In genomic region chr15:51620647-51621046, GRCh38 we compare ENCODE assay signal across 8 cellular contexts. TPM values are rescaled to one million over a fixed set of nuclear protein-coding genes. Genes with fewer than 3 reads are reported as not detected.
DNase-seq lines count a peak whose midpoint lies in the region; TF ChIP-seq lines count a peak whose summit lies in the region.

No MANE protein-coding gene starts in this region.

- peaks cover 0 to 3% (median 0%) of the 10 kb centered on the region in 5 experiments for H3K9me3 Mint-ChIP-seq in brain

- H3K4me1 Mint-ChIP-seq in brain = peaks cover 48% of the 10 kb centered on the region

- peak overlapping the region; percentile 65 to 96 (median 95) for H3K27ac Mint-ChIP-seq in brain

- H3K4me3 Mint-ChIP-seq in brain = peak overlapping the region; percentile 93 to 97 (median 96)

- H3K27me3 Mint-ChIP-seq in brain = peaks cover 15% of the 10 kb centered on the region

- DNase-seq in NCI-H1105 treated with DMSO at 0.1 percent for 48 hours (lab: John Stamatoyannopoulos, UW) (peak; percentile 8), NCI-H1105 (lab: John Stamatoyannopoulos, UW) (no peak), Kasumi-1 (lab: John Stamatoyannopoulos, UW) (peak; percentile 27 to 45), putamen (ENCODE audit: low spot score) (peak; percentile 22), OCI-M2 (lab: John Stamatoyannopoulos, UW; ENCODE audit: unreplicated experiment) (no peak)
- no peak for DNase-seq in activated CD8-positive, alpha-beta memory T cell treated with anti-CD3 and anti-CD28 coated beads for 24 hours
- DNase-seq in central memory CD4-positive, alpha-beta T cell = no peak

- TF ChIP-seq CTCF in brain (conservative IDR thresholded peaks at IDR 0.05) = no peak

- H3K36me3 Mint-ChIP-seq in brain = peaks cover 16% of the 10 kb centered on the region

RNA-seq across cellular contexts. Expression of gene DMXL2, which starts 1.9 kb away (rescaled TPM):
- 10.9 TPM for polyA plus RNA-seq in brain (ENCODE audit: insufficient read depth, low read depth, low replicate concordance)

Comparison
In these comparisons a context has a peak if more than half of its experiments do, and no peak if none do; other contexts are left out.
1. DNase-seq: peak in NCI-H1105 treated with DMSO at 0.1 percent for 48 hours (single experiment), Kasumi-1 (2 of 2) and putamen (single experiment); none in NCI-H1105 (single experiment), activated CD8-positive, alpha-beta memory T cell treated with anti-CD3 and anti-CD28 coated beads for 24 hours (single experiment), central memory CD4-positive, alpha-beta T cell (single experiment) and OCI-M2 (single experiment).